12 cellular contexts compared by ENCODE assay signal in genomic region chr1:157403608-157404007, GRCh38.
A peak's percentile ranks its signal among the peaks of the same experiment; 100 is the strongest.
DNase-seq lines count a peak whose midpoint lies in the region; ATAC-seq and TF ChIP-seq lines count a peak whose summit lies in the region.
"Had no signal": no experiment of that assay in that cellular context is flagged by ENCODE, and none has a peak within 500 bp of the region (broad histone marks: within the 10 kb centered on the region; RNA-seq: fewer than 3 reads in every experiment).

No MANE protein-coding gene starts in this region.

- no peak overlapping the region for H3K27ac ChIP-seq in tibial artery

- peak overlapping the region; percentile 68 for H3K27ac Mint-ChIP-seq in dendritic cell treated with granulocyte-macrophage colony-stimulating factor and Interleukin-4, amounts not matched to agents 40 ng/mL and 50 ng/mL, for 4 days
- H3K27ac Mint-ChIP-seq: activated CD4-positive, alpha-beta T cell treated with anti-CD3 and anti-CD28 coated beads for 36 hours had no signal

- no peak for TF ChIP-seq CTCF in tibial artery (IDR thresholded peaks at IDR 0.05)

- no peaks in the 10 kb centered on the region for H3K27me3 Mint-ChIP-seq in dendritic cell treated with granulocyte-macrophage colony-stimulating factor and Interleukin-4, amounts not matched to agents 40 ng/mL and 50 ng/mL, for 4 days

- ATAC-seq in GM18498 (IDR thresholded peaks at IDR 0.05; ENCODE audit: unreplicated experiment) (peak; percentile 22), GM21381 (IDR thresholded peaks at IDR 0.05; ENCODE audit: unreplicated experiment) (peak; percentile 16), HG03159 (IDR thresholded peaks at IDR 0.05; ENCODE audit: unreplicated experiment) (peak; percentile 32), HG03280 (IDR thresholded peaks at IDR 0.05; ENCODE audit: unreplicated experiment) (no peak), HG03457 (IDR thresholded peaks at IDR 0.05; ENCODE audit: unreplicated experiment) (no peak), Right ventricle myocardium superior (ENCODE audit: poor library complexity) (no peak)
- ATAC-seq: activated CD4-positive, alpha-beta T cell treated with anti-CD3 and anti-CD28 coated beads for 36 hours had no signal

- intact Hi-C loops in dendritic cell treated with granulocyte-macrophage colony-stimulating factor and Interleukin-4, amounts not matched to agents 40 ng/mL and 50 ng/mL, for 4 days (cut with micrococcal nuclease), result loop anchor here (5.0 kb wide), 1 partner anchor 34 kb away; no protein-coding TSS in a partner anchor
- intact Hi-C loops in tibial artery (cut with DNase I; ENCODE audit: low total_unique reads) (no loop called here), Right ventricle myocardium superior (cut with DNase I) (no loop called here)

- no peak overlapping the region for H3K4me3 Mint-ChIP-seq in dendritic cell treated with granulocyte-macrophage colony-stimulating factor and Interleukin-4, amounts not matched to agents 40 ng/mL and 50 ng/mL, for 4 days
- H3K4me3 Mint-ChIP-seq: activated CD4-positive, alpha-beta T cell treated with anti-CD3 and anti-CD28 coated beads for 36 hours; neural crest cell had no signal

- DNase-seq in tibial artery, result no peak
- no peak for DNase-seq in Right ventricle myocardium superior
- DNase-seq: activated CD4-positive, alpha-beta T cell treated with anti-CD3 and anti-CD28 coated beads for 36 hours; NCI-H1694; stimulated activated CD4-positive, alpha-beta T cell treated with anti-CD3 and anti-CD28 coated beads, Interleukin-1b, Interleukin-23, amount 100 ng/mL, for 48 hours had no signal

- no peak overlapping the region for H3K4me3 ChIP-seq in tibial artery

- H3K9me3 Mint-ChIP-seq in dendritic cell treated with granulocyte-macrophage colony-stimulating factor and Interleukin-4, amounts not matched to agents 40 ng/mL and 50 ng/mL, for 4 days, result peaks cover 14% of the 10 kb centered on the region
- H3K9me3 Mint-ChIP-seq: neural crest cell had no signal

- no peaks in the 10 kb centered on the region for H3K27me3 ChIP-seq in tibial artery

- peaks cover 64% of the 10 kb centered on the region for H3K4me1 Mint-ChIP-seq in dendritic cell treated with granulocyte-macrophage colony-stimulating factor and Interleukin-4, amounts not matched to agents 40 ng/mL and 50 ng/mL, for 4 days (ENCODE audit: low read depth)
- H3K4me1 Mint-ChIP-seq: activated CD4-positive, alpha-beta T cell treated with anti-CD3 and anti-CD28 coated beads for 36 hours had no signal

- peaks cover 5% of the 10 kb centered on the region for H3K36me3 Mint-ChIP-seq in dendritic cell treated with granulocyte-macrophage colony-stimulating factor and Interleukin-4, amounts not matched to agents 40 ng/mL and 50 ng/mL, for 4 days (ENCODE audit: low read depth)

- no peaks in the 10 kb centered on the region for H3K9me3 ChIP-seq in tibial artery

- no peaks in the 10 kb centered on the region for H3K36me3 ChIP-seq in tibial artery

- no peaks in the 10 kb centered on the region for H3K4me1 ChIP-seq in tibial artery

Comparison
In these comparisons a context has a peak if more than half of its experiments do, and no peak if none do; other contexts are left out.
1. ATAC-seq: peak in GM18498 (single experiment), GM21381 (single experiment) and HG03159 (single experiment); none in HG03280 (single experiment), HG03457 (single experiment) and Right ventricle myocardium superior (single experiment).